ENCODE assay signal across 16 cellular contexts in the genomic region with DNA sequence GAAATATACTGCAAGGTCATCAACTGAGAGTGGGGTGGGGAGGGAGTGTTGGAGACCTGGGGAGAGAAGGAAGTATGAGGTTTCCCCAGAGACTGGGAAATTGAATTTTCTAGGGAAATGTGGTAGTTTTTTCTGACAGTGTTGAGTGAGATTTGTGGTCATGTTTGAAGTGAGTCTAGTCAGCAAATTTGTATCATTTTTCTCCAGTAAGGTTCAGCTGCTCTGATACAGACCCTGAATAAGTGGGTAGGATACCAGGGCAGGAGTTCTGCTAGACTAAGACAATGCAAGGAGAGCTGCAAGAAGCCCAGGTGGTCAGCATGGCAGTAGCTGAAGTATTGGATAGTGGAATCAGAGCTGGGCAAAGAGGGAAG.
DNase-seq lines count a peak whose midpoint lies in the region; ATAC-seq, FAIRE-seq and TF ChIP-seq lines count a peak whose summit lies in the region.
"Had no signal": no experiment of that assay in that cellular context is flagged by ENCODE, and none has a peak within 500 bp of the region (broad histone marks: within the 10 kb centered on the region; RNA-seq: fewer than 3 reads in every experiment).

No MANE protein-coding gene starts in this region.

- H2BK15ac ChIP-seq in IMR-90 (ENCODE audit: low read depth, low read length), result no peak overlapping the region

- H3K4me2 ChIP-seq in A549 (no peak overlapping the region), IMR-90 (ENCODE audit: low read depth, low read length) (no peak overlapping the region)

- dilution Hi-C loops in IMR-90 (cut with HindIII; ENCODE audit: low sequenced_read_pairs, unreplicated experiment), result no loop called here

- ATAC-seq in A549 (no peak), IMR-90 (ENCODE audit: low read depth) (no peak), left cardiac atrium (no peak)

- DNase-seq in A549 (ENCODE audit: low read depth in 1 of 2, low spot score in 1 of 2) (no peak), IMR-90 (no peak), astrocyte of the hippocampus (ENCODE audit: low read depth, low spot score) (peak; percentile 16), myocyte (ENCODE audit: low read depth) (peak; percentile 26), frontal cortex (ENCODE audit: low spot score in 2 of 2) (no peak), HK-2 (ENCODE audit: unreplicated experiment) (no peak), left cardiac atrium (no peak)
- DNase-seq: 8988T; CD8-positive, alpha-beta memory T cell; DMS 273 treated with DMSO at 0.1 percent for 48 hours; GDM1 had no signal

- no peak overlapping the region for H3K14ac ChIP-seq in IMR-90 (replicated peaks; ENCODE audit: low read depth, low read length)

- no peak overlapping the region for H3K4ac ChIP-seq in IMR-90 (ENCODE audit: low read depth, low read length)

- no peak overlapping the region for H4K5ac ChIP-seq in IMR-90 (ENCODE audit: low read depth, low read length)

- TF ChIP-seq EP300 in A549 (IDR thresholded peaks at IDR 0.05), result no peak

- H2BK120ac ChIP-seq in IMR-90 (ENCODE audit: low read depth, low read length), result no peak overlapping the region

- H3K79me1 ChIP-seq in IMR-90 (ENCODE audit: low read depth in 1 of 2, low read length in 2 of 2), result no peaks in the 10 kb centered on the region

- H4K91ac ChIP-seq in IMR-90 (ENCODE audit: insufficient read depth, low read depth, low read length), result no peak overlapping the region

- no TSS peak for BruUV-seq in IMR-90 (replicated peaks; lab: Mats Ljungman, UMichigan)

- no peak for TF ChIP-seq CTCF in A549 (IDR thresholded peaks at IDR 0.05)
- TF ChIP-seq CTCF in IMR-90 (conservative IDR thresholded peaks at IDR 0.05; ENCODE audit: low read depth, low read length), result no peak

- TF ChIP-seq RAD21 in A549 (conservative IDR thresholded peaks at IDR 0.05 in 1 of 2, IDR thresholded peaks at IDR 0.05 in 1 of 2), result no peak
- no peak for TF ChIP-seq RAD21 in IMR-90 (IDR thresholded peaks at IDR 0.05; ENCODE audit: low read length)

- CTCF ChIA-PET in A549 (lab: Yijun Ruan, JAX), result no interaction called here
- CTCF ChIA-PET in IMR-90 (lab: Yijun Ruan, JAX), result no interaction called here

- intact Hi-C loops in IMR-90 (cut with micrococcal nuclease), result no loop called here
- intact Hi-C loops in left cardiac atrium (cut with DNase I), result no loop called here

- in situ Hi-C loops in IMR-90 (cut with MboI; ENCODE audit: low sequenced_read_pairs), result no loop called here

- no peak for FAIRE-seq in A549 (lab: Jason Lieb, UNC)
- FAIRE-seq in frontal cortex (lab: Jason Lieb, UNC), result no peak
- FAIRE-seq: GM12892, GM18507 had no signal

- H4K20me1 ChIP-seq in IMR-90 (ENCODE audit: insufficient read depth, low read length), result no peaks in the 10 kb centered on the region
- H4K20me1 ChIP-seq: BLaER1 treated with 17β-estradiol and CSF1 and Interleukin-3, amounts not matched to agents 10 nM and 100 nM had no signal

- H3K9me3 ChIP-seq in A549, result no peaks in the 10 kb centered on the region
- no peaks in the 10 kb centered on the region for H3K9me3 ChIP-seq in IMR-90 (ENCODE audit: control insufficient read depth, insufficient read depth, low read length)
- H3K9me3 ChIP-seq: BLaER1 treated with 17β-estradiol and CSF1 and Interleukin-3, amounts not matched to agents 10 nM and 100 nM; HAP-1 had no signal

- POLR2A ChIA-PET in A549 (lab: Yijun Ruan, JAX), result no interaction called here
- POLR2A ChIA-PET in IMR-90 (lab: Charles Lee; ENCODE audit: unreplicated experiment), result no interaction called here

- H3K27me3 ChIP-seq in IMR-90 (ENCODE audit: control insufficient read depth, insufficient read depth, low read length), result no peaks in the 10 kb centered on the region; the same call in 1 of the 2 replicates
- H3K27me3 ChIP-seq: BLaER1 treated with 17β-estradiol and CSF1 and Interleukin-3, amounts not matched to agents 10 nM and 100 nM had no signal

- no peak overlapping the region for H2BK5ac ChIP-seq in IMR-90 (ENCODE audit: low read depth, low read length, poor library complexity, severe bottlenecking)

- no peak overlapping the region for H3K23ac ChIP-seq in IMR-90 (ENCODE audit: low read depth, low read length)

- H2BK20ac ChIP-seq in IMR-90 (ENCODE audit: low read depth, low read length), result no peak overlapping the region

- no peaks in the 10 kb centered on the region for H3K36me3 ChIP-seq in IMR-90 (ENCODE audit: control insufficient read depth, insufficient read depth, low read length)
- H3K36me3 ChIP-seq: BLaER1 treated with 17β-estradiol and CSF1 and Interleukin-3, amounts not matched to agents 10 nM and 100 nM; HAP-1 had no signal

- H3K18ac ChIP-seq in IMR-90 (ENCODE audit: low read depth, low read length), result no peak overlapping the region

- H2AK5ac ChIP-seq in IMR-90 (ENCODE audit: low read depth, low read length), result no peak overlapping the region

- TF ChIP-seq POLR2A in A549 (IDR thresholded peaks at IDR 0.05; ENCODE audit: low read length), result no peak
- TF ChIP-seq POLR2A in IMR-90 (IDR thresholded peaks at IDR 0.05; ENCODE audit: low read depth, low read length), result no peak

- H3K4me3 ChIP-seq in A549 (no peak overlapping the region), IMR-90 (ENCODE audit: insufficient read depth, low read depth, low read length) (no peak overlapping the region)
- H3K4me3 ChIP-seq: BLaER1 treated with 17β-estradiol and CSF1 and Interleukin-3, amounts not matched to agents 10 nM and 100 nM; GM23248; HAP-1 had no signal

- H3K9me1 ChIP-seq in IMR-90 (ENCODE audit: insufficient read depth, low read length), result no peaks in the 10 kb centered on the region

- H2AFZ ChIP-seq in IMR-90 (replicated peaks; ENCODE audit: low read length, poor library complexity), result no peak overlapping the region
- H2AFZ ChIP-seq: GM23248 had no signal

- no peak overlapping the region for H3K56ac ChIP-seq in IMR-90 (ENCODE audit: extremely low read depth, insufficient read depth, low read length)

- no peak overlapping the region for H4K8ac ChIP-seq in IMR-90 (ENCODE audit: low read depth in 2 of 2, low read length in 2 of 2)

- H3K27ac ChIP-seq in A549, result no peak overlapping the region
- no peak overlapping the region for H3K27ac ChIP-seq in IMR-90 (ENCODE audit: insufficient read depth, low read length)
- H3K27ac ChIP-seq: BLaER1 treated with 17β-estradiol and CSF1 and Interleukin-3, amounts not matched to agents 10 nM and 100 nM; GM23248 had no signal

- no peak overlapping the region for H2AK9ac ChIP-seq in IMR-90 (replicated peaks; ENCODE audit: low read depth, low read length, poor library complexity)

- H3K4me1 ChIP-seq in A549 (no peaks in the 10 kb centered on the region), IMR-90 (ENCODE audit: control insufficient read depth, insufficient read depth, low read length) (no peaks in the 10 kb centered on the region; the same call in 1 of the 2 replicates)
- H3K4me1 ChIP-seq: HAP-1 had no signal

- H3K9ac ChIP-seq in IMR-90 (ENCODE audit: low read depth, low read length), result no peak overlapping the region
- H3K9ac ChIP-seq: BLaER1 treated with 17β-estradiol and CSF1 and Interleukin-3, amounts not matched to agents 10 nM and 100 nM; GM23248 had no signal

TF ChIP-seq in A549, 52 proteins besides CTCF, POLR2A, EP300 and RAD21:
- TF ChIP-seq MAFK (IDR thresholded peaks at IDR 0.05; ENCODE audit: partially characterized antibody) (peak; percentile 38), CEBPB (IDR thresholded peaks at IDR 0.05) (no peak), MAZ (IDR thresholded peaks at IDR 0.05; ENCODE audit: borderline replicate concordance, low read depth, low read length) (no peak), ZNF302 (CRISPR knock-in tag; IDR thresholded peaks at IDR 0.05) (no peak), SREBF2 (IDR thresholded peaks at IDR 0.05) (no peak), FOSB (CRISPR knock-in tag; IDR thresholded peaks at IDR 0.05) (no peak), EHMT2 (IDR thresholded peaks at IDR 0.05; ENCODE audit: low read depth) (no peak)
TF ChIP-seq in A549: peak in this region for 1.

TF ChIP-seq in IMR-90, 13 proteins besides CTCF, POLR2A, EP300 and RAD21:
- no peak for TF ChIP-seq FOS (IDR thresholded peaks at IDR 0.05; ENCODE audit: low read depth, low read length)
- peak; percentile 55; the same call in 1 of the 2 replicates for TF ChIP-seq MAFK (IDR thresholded peaks at IDR 0.05; ENCODE audit: low read depth, low read length)
- no peak for TF ChIP-seq BHLHE40 (IDR thresholded peaks at IDR 0.05; ENCODE audit: low read depth, low read length)
- TF ChIP-seq MAZ (IDR thresholded peaks at IDR 0.05; ENCODE audit: borderline replicate concordance, low read depth, low read length), result no peak

Comparison
In these comparisons a context has a peak if more than half of its experiments do, and no peak if none do; other contexts are left out.
1. DNase-seq: peak in astrocyte of the hippocampus (single experiment) and myocyte (single experiment); none in A549 (0 of 2), IMR-90 (single experiment), frontal cortex (0 of 2), HK-2 (single experiment) and left cardiac atrium (single experiment).